ENCODE assay signal across 14 cellular contexts in genomic region chrY:20798351-20799049, GRCh38. TPM values are rescaled to one million over a fixed set of nuclear protein-coding genes. Genes with fewer than 3 reads are reported as not detected.
A peak's percentile ranks its signal among the peaks of the same experiment; 100 is the strongest.
DNase-seq lines count a peak whose midpoint lies in the region; ATAC-seq, FAIRE-seq and TF ChIP-seq lines count a peak whose summit lies in the region.
"Had no signal": no experiment of that assay in that cellular context is flagged by ENCODE, and none has a peak within 500 bp of the region (broad histone marks: within the 10 kb centered on the region; RNA-seq: fewer than 3 reads in every experiment).

No MANE protein-coding gene starts in this region.

- peaks cover 4% of the 10 kb centered on the region for H3K4me1 Mint-ChIP-seq in CD14-positive monocyte

- H3K27ac Mint-ChIP-seq in CD14-positive monocyte, result peak overlapping the region in 1 of 7 donors; percentile 72

- FAIRE-seq in kidney (lab: Jason Lieb, UNC), result no peak
- FAIRE-seq: keratinocyte had no signal

- WGBS in mammary epithelial cell (ENCODE audit: low coverage, missing lambda C conversion rate), result no CpG with 5 or more reads among the region's 22 CpGs

- ATAC-seq in GM19035 (IDR thresholded peaks at IDR 0.05; ENCODE audit: unreplicated experiment), result peak; percentile 91
- peak; percentile 92 for ATAC-seq in HG03175 (IDR thresholded peaks at IDR 0.05; ENCODE audit: unreplicated experiment)

- no peak overlapping the region for H3K4me2 ChIP-seq in mammary epithelial cell (ENCODE audit: insufficient read depth, low read depth, low read length)

- H3K36me3 Mint-ChIP-seq in CD14-positive monocyte, result no peaks in the 10 kb centered on the region

- no TSS peak for BruUV-seq in mammary epithelial cell (replicated peaks; lab: Mats Ljungman, UMichigan)

- no peak overlapping the region for H3K4me3 ChIP-seq in kidney (ENCODE audit: low read length in 2 of 2)
- no peak overlapping the region for H3K4me3 ChIP-seq in mammary epithelial cell (replicated peaks in 1 of 3; ENCODE audit: insufficient read depth in 1 of 3, low read depth in 2 of 3, low read length in 3 of 3)
- H3K4me3 ChIP-seq: thoracic aorta had no signal

- TF ChIP-seq CTCF in CD14-positive monocyte (IDR thresholded peaks at IDR 0.05) (no peak), kidney (IDR thresholded peaks at IDR 0.05; ENCODE audit: borderline replicate concordance, extremely low read depth, insufficient read depth) (no peak), mammary epithelial cell (conservative IDR thresholded peaks at IDR 0.05 in 1 of 2, IDR thresholded peaks at IDR 0.05 in 1 of 2; ENCODE audit: extremely low read depth in 1 of 2, insufficient read depth in 1 of 2, low read depth in 1 of 2, low read length in 2 of 2) (no peak)

- dilution Hi-C loops in mammary epithelial cell (cut with HindIII; ENCODE audit: low sequenced_read_pairs), result no loop called here

- no peaks in the 10 kb centered on the region for H3K9me3 ChIP-seq in kidney (ENCODE audit: control insufficient read depth in 1 of 2, low read length in 2 of 2)
- H3K9me3 ChIP-seq in mammary epithelial cell (replicated peaks; ENCODE audit: insufficient read depth, low read length), result no peaks in the 10 kb centered on the region
- H3K9me3 ChIP-seq: neutrophil, thoracic aorta had no signal

- CTCF ChIA-PET in mammary epithelial cell (lab: Charles Lee; ENCODE audit: low non-redundant PET), result no interaction called here

- H3K27me3 ChIP-seq in mammary epithelial cell (ENCODE audit: insufficient read depth, low read length), result no peaks in the 10 kb centered on the region
- H3K27me3 ChIP-seq: neutrophil had no signal

- H4K20me1 ChIP-seq in mammary epithelial cell (ENCODE audit: insufficient read depth, low read length), result no peaks in the 10 kb centered on the region

- H3K36me3 ChIP-seq in kidney (ENCODE audit: control insufficient read depth in 1 of 2, insufficient read depth in 2 of 2, low read length in 2 of 2) (no peaks in the 10 kb centered on the region), mammary epithelial cell (ENCODE audit: insufficient read depth, low read length) (no peaks in the 10 kb centered on the region)
- H3K36me3 ChIP-seq: neutrophil, thoracic aorta had no signal

- peaks cover 0 to 1% (median 0%) of the 10 kb centered on the region in 3 donors for H3K27me3 Mint-ChIP-seq in CD14-positive monocyte (ENCODE audit: low read depth in 3 of 3)

- H3K4me1 ChIP-seq in kidney (ENCODE audit: control insufficient read depth in 1 of 2, insufficient read depth in 1 of 2, low read depth in 1 of 2, low read length in 2 of 2) (no peaks in the 10 kb centered on the region), mammary epithelial cell (ENCODE audit: insufficient read depth, low read length) (no peaks in the 10 kb centered on the region)

- DNase-seq in CD14-positive monocyte (ENCODE audit: low spot score) (no peak), NCI-H2029 treated with DMSO at 0.1 percent for 48 hours (lab: John Stamatoyannopoulos, UW) (no peak), kidney (no peak), G401 (ENCODE audit: low spot score) (no peak), mammary epithelial cell (no peak)
- peak; percentile 8 for DNase-seq in activated effector memory CD4-positive, alpha-beta T cell treated with Interleukin-2 at 50 U/mL for 16 hours
- DNase-seq: COR-L47, GOT3, NCI-H2081 treated with DMSO at 0.1 percent for 48 hours had no signal

- intact Hi-C loops in CD14-positive monocyte (cut with micrococcal nuclease), result no loop called here
- intact Hi-C loops in kidney (cut with DNase I), result no loop called here
- intact Hi-C loops in mammary epithelial cell (cut with micrococcal nuclease), result no loop called here

- H3K4me3 Mint-ChIP-seq in CD14-positive monocyte, result peak overlapping the region; percentile 78 to 83

- in situ Hi-C loops in G401 (cut with HindIII; ENCODE audit: low sequenced_read_pairs) (no loop called here), mammary epithelial cell (cut with MboI; ENCODE audit: low sequenced_read_pairs in 2 of 2) (no loop called here)

- no peaks in the 10 kb centered on the region for H3K79me2 ChIP-seq in mammary epithelial cell (ENCODE audit: insufficient read depth, low read length)

- no peak overlapping the region for H2AFZ ChIP-seq in mammary epithelial cell (ENCODE audit: low read depth, low read length)

- H3K27ac ChIP-seq in kidney (ENCODE audit: low read depth in 2 of 2, low read length in 2 of 2) (no peak overlapping the region), mammary epithelial cell (ENCODE audit: insufficient read depth, low read depth, low read length) (no peak overlapping the region)
- H3K27ac ChIP-seq: neutrophil, thoracic aorta had no signal

- H3K9ac ChIP-seq in kidney (ENCODE audit: low read length in 2 of 2) (no peak overlapping the region), mammary epithelial cell (ENCODE audit: insufficient read depth, low read length) (no peak overlapping the region)

- H3K9me3 Mint-ChIP-seq in CD14-positive monocyte, result peaks cover 0 to 3% (median 0%) of the 10 kb centered on the region in 7 donors

RNA-seq across cellular contexts. Expression of gene RPS4Y2, which starts 42.6 kb away (rescaled TPM):
- polyA plus RNA-seq in CD14-positive monocyte (not detected), kidney (ENCODE audit: insufficient read depth, low read depth, low replicate concordance) (not detected), mammary epithelial cell (not detected)
- total RNA-seq in kidney (not detected), mammary epithelial cell (not detected)
- not detected in 2 replicates for total RNA-seq in G401 (2014; rRNA removed; shearing (Covaris generic))
- polyA minus RNA-seq in mammary epithelial cell, result not detected
- total RNA-seq: thoracic aorta had no signal
- polyA plus RNA-seq: keratinocyte had no signal
